20 cellular contexts compared by ENCODE assay signal in the genomic region with DNA sequence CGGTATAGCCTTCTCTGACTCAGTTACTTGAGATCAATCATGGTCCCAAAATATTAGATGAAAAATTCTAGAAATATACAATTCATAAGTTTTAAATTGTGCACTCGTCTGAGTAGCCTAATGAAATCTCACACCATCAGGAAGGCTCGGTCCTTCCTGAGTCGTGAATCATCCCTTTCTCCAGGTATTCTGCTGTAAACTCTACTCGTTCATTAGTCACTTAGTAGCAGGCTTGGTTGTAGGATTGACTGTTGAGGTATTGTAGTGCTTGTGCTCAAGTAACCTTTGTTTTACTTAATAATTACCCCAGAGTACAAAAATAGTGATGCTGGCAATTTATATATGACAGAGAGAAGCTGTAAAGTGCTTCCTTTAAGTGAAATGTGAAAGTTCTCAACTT.
DNase-seq lines count a peak whose midpoint lies in the region; ATAC-seq and TF ChIP-seq lines count a peak whose summit lies in the region.
"Had no signal": no experiment of that assay in that cellular context is flagged by ENCODE, and none has a peak within 500 bp of the region (broad histone marks: within the 10 kb centered on the region; RNA-seq: fewer than 3 reads in every experiment).

No MANE protein-coding gene starts in this region.

- H3K9me3 Mint-ChIP-seq in natural killer cell = peaks cover 4 to 5% of the 10 kb centered on the region in 2 donors
- H3K9me3 Mint-ChIP-seq: CD4-positive, CD25-positive, alpha-beta regulatory T cell; GM23338; H9 had no signal

- ATAC-seq in RWPE2 (ENCODE audit: low read depth) (peak; percentile 99), natural killer cell (no peak)
- ATAC-seq: GM23338 had no signal

- peak overlapping the region; percentile 16 for H2AFZ ChIP-seq in smooth muscle cell (ENCODE audit: low read depth)
- H2AFZ ChIP-seq: GM23338 had no signal

- no peak overlapping the region for H3K27ac ChIP-seq in RWPE2 (ENCODE audit: poor library complexity, severe bottlenecking)
- no peak overlapping the region for H3K27ac ChIP-seq in smooth muscle cell (ENCODE audit: low read depth)
- H3K27ac ChIP-seq: BLaER1 had no signal

- H3K9me3 ChIP-seq in RWPE2 (ENCODE audit: severe bottlenecking) = no peaks in the 10 kb centered on the region
- no peaks in the 10 kb centered on the region for H3K9me3 ChIP-seq in smooth muscle cell (replicated peaks; ENCODE audit: low read depth)
- H3K9me3 ChIP-seq: BLaER1 had no signal

- H3K4me1 Mint-ChIP-seq in natural killer cell = no peaks in the 10 kb centered on the region
- H3K4me1 Mint-ChIP-seq: CD4-positive, CD25-positive, alpha-beta regulatory T cell; GM23338; H9 had no signal

- H3K4me2 ChIP-seq in smooth muscle cell = no peak overlapping the region
- H3K4me2 ChIP-seq: BLaER1, GM23338 had no signal

- no peaks in the 10 kb centered on the region for H3K36me3 Mint-ChIP-seq in natural killer cell
- H3K36me3 Mint-ChIP-seq: CD4-positive, CD25-positive, alpha-beta regulatory T cell had no signal

- no peaks in the 10 kb centered on the region for H3K79me2 ChIP-seq in smooth muscle cell (ENCODE audit: low read depth)

- no peak overlapping the region for H3K4me3 ChIP-seq in RWPE2 (ENCODE audit: severe bottlenecking)
- H3K4me3 ChIP-seq in kidney epithelial cell (ENCODE audit: low read depth, low read length) = no peak overlapping the region
- no peak overlapping the region for H3K4me3 ChIP-seq in smooth muscle cell
- H3K4me3 ChIP-seq: BLaER1, GM23338 had no signal

- no peak for TF ChIP-seq CTCF in RWPE2 (IDR thresholded peaks at IDR 0.05; ENCODE audit: poor library complexity, severe bottlenecking)
- TF ChIP-seq CTCF in kidney epithelial cell (IDR thresholded peaks at IDR 0.05; ENCODE audit: insufficient read depth, low read length, poor library complexity, severe bottlenecking) = no peak
- no peak for TF ChIP-seq CTCF in smooth muscle cell (IDR thresholded peaks at IDR 0.05; ENCODE audit: borderline replicate concordance, insufficient read depth, poor library complexity, severe bottlenecking)
- no peak for TF ChIP-seq CTCF in natural killer cell (IDR thresholded peaks at IDR 0.05)

- H3K36me3 ChIP-seq in RWPE2 (ENCODE audit: low read depth) = no peaks in the 10 kb centered on the region
- no peaks in the 10 kb centered on the region for H3K36me3 ChIP-seq in kidney epithelial cell (ENCODE audit: control insufficient read depth, insufficient read depth, low read length)
- H3K36me3 ChIP-seq in smooth muscle cell (ENCODE audit: low read depth) = no peaks in the 10 kb centered on the region
- H3K36me3 ChIP-seq: BLaER1 had no signal

- no peaks in the 10 kb centered on the region for H3F3A ChIP-seq in smooth muscle cell (ENCODE audit: low read depth)

- no peak overlapping the region for H3K9ac ChIP-seq in smooth muscle cell (ENCODE audit: low read depth)
- H3K9ac ChIP-seq: BLaER1 had no signal

- H3K4me3 Mint-ChIP-seq in natural killer cell = no peak overlapping the region
- H3K4me3 Mint-ChIP-seq: CD4-positive, CD25-positive, alpha-beta regulatory T cell; GM23338; H9 had no signal

- 71% methylated on average over 5 of the region's 5 CpGs for WGBS in smooth muscle cell (ENCODE audit: low lambda C conversion rate)

- H3K4me1 ChIP-seq in RWPE2 (ENCODE audit: insufficient read depth, poor library complexity, severe bottlenecking) = peaks cover 3% of the 10 kb centered on the region
- H3K4me1 ChIP-seq in smooth muscle cell (ENCODE audit: low read depth) = no peaks in the 10 kb centered on the region
- H3K4me1 ChIP-seq: BLaER1 had no signal

- H3K27me3 ChIP-seq in RWPE2 (ENCODE audit: insufficient read depth, poor library complexity, severe bottlenecking) (no peaks in the 10 kb centered on the region), kidney epithelial cell (ENCODE audit: control insufficient read depth, insufficient read depth, low read length) (no peaks in the 10 kb centered on the region), smooth muscle cell (ENCODE audit: low read depth) (no peaks in the 10 kb centered on the region)
- H3K27me3 ChIP-seq: BLaER1 had no signal

- DNase-seq in HPDE6-E6E7 (ENCODE audit: extremely low spot score) = peak; percentile 28
- no peak for DNase-seq in RWPE2 (ENCODE audit: low spot score)
- peak; percentile 12 for DNase-seq in kidney epithelial cell (ENCODE audit: low read depth)
- no peak for DNase-seq in smooth muscle cell (lab: John Stamatoyannopoulos, UW; ENCODE audit: unreplicated experiment)
- no peak for DNase-seq in natural killer cell
- DNase-seq in DMS79 (lab: John Stamatoyannopoulos, UW) = no peak
- no peak for DNase-seq in foreskin melanocyte
- DNase-seq: CD4-positive, CD25-positive, alpha-beta regulatory T cell; H9; IMR-90; KG1; MM.1S; NCI-H1417; NCI-H1694; NCI-H2029 treated with DMSO at 0.1 percent for 48 hours; NCI-H510A; NCI-H69; Right ventricle myocardium superior had no signal

- H3K27ac Mint-ChIP-seq in natural killer cell = no peak overlapping the region
- H3K27ac Mint-ChIP-seq: CD4-positive, CD25-positive, alpha-beta regulatory T cell; GM23338; H9 had no signal

- intact Hi-C loops in natural killer cell (cut with micrococcal nuclease) = no loop called here

- no peaks in the 10 kb centered on the region for H3K27me3 Mint-ChIP-seq in natural killer cell (ENCODE audit: low read depth in 2 of 2)
- H3K27me3 Mint-ChIP-seq: CD4-positive, CD25-positive, alpha-beta regulatory T cell had no signal

- no peaks in the 10 kb centered on the region for H4K20me1 ChIP-seq in smooth muscle cell (ENCODE audit: low read depth)
- H4K20me1 ChIP-seq: BLaER1 had no signal

Comparison
In these comparisons a context has a peak if more than half of its experiments do, and no peak if none do; other contexts are left out.
1. DNase-seq: peak in HPDE6-E6E7 (single experiment) and kidney epithelial cell (single experiment); none in RWPE2 (single experiment), smooth muscle cell (single experiment), natural killer cell (single experiment), DMS79 (single experiment) and foreskin melanocyte (single experiment).